9 cellular contexts compared by ENCODE assay signal in the genomic region with DNA sequence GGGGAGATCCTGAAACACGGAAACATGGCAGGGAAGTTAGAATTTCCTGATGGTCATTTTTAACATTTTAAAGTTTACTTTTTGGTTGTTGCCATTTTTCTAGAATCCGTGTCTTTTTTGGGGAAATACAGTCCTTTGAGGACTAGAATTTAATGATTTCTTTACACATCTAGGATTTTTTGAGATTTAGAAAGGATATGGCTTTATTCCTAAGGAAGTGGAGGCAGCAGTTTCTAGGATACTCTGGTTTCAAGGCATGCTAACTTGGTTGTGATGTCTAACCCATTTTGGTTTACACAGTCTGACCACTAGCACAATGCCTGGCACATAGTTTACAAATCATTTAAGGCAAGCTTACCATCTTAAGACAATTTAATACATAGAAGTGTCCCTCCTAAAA. TPM values are rescaled to one million over a fixed set of nuclear protein-coding genes. Genes with fewer than 3 reads are reported as not detected.
DNase-seq lines count a peak whose midpoint lies in the region; ATAC-seq, FAIRE-seq and TF ChIP-seq lines count a peak whose summit lies in the region.
"Had no signal": no experiment of that assay in that cellular context is flagged by ENCODE, and none has a peak within 500 bp of the region (broad histone marks: within the 10 kb centered on the region; RNA-seq: fewer than 3 reads in every experiment).

No MANE protein-coding gene starts in this region.

- CTCF ChIA-PET in activated CD8-positive, alpha-beta memory T cell treated with anti-CD3 and anti-CD28 coated beads, Interleukin-2, amount 10 ng/mL, durations not matched to agents 7 days and 5 days (lab: Charles Lee): interaction anchor here (0.9 kb wide), 1 partner anchor 13 kb away, joined by 3 read pairs; no protein-coding TSS in a partner anchor

- dilution Hi-C loops in keratinocyte (cut with MboI; ENCODE audit: extremely low pct_ligation_motif_present, low sequenced_read_pairs): no loop called here

- no peaks in the 10 kb centered on the region for H3K9me3 Mint-ChIP-seq in activated CD8-positive, alpha-beta memory T cell treated with anti-CD3 and anti-CD28 coated beads, Interleukin-2, amount 10 ng/mL, durations not matched to agents 7 days and 5 days (ENCODE audit: low read depth)
- H3K9me3 Mint-ChIP-seq in activated naive CD8-positive, alpha-beta T cell treated with anti-CD3 and anti-CD28 coated beads, Interleukin-2, amount 10 ng/mL, durations not matched to agents 7 days and 5 days: no peaks in the 10 kb centered on the region

- H3K9me3 ChIP-seq in keratinocyte (ENCODE audit: control insufficient read depth, low read depth, low read length): no peaks in the 10 kb centered on the region
- no peaks in the 10 kb centered on the region for H3K9me3 ChIP-seq in suprapubic skin

- peaks cover 72% of the 10 kb centered on the region for H3K79me2 ChIP-seq in keratinocyte (ENCODE audit: control insufficient read depth, insufficient read depth, low read length)

- WGBS in suprapubic skin: 0% methylated on average over 2 of the region's 2 CpGs

- H3K27me3 Mint-ChIP-seq in activated CD8-positive, alpha-beta memory T cell treated with anti-CD3 and anti-CD28 coated beads, Interleukin-2, amount 10 ng/mL, durations not matched to agents 7 days and 5 days: no peaks in the 10 kb centered on the region
- no peaks in the 10 kb centered on the region for H3K27me3 Mint-ChIP-seq in activated naive CD8-positive, alpha-beta T cell treated with anti-CD3 and anti-CD28 coated beads, Interleukin-2, amount 10 ng/mL, durations not matched to agents 7 days and 5 days

- TF ChIP-seq CTCF in keratinocyte (optimal IDR thresholded peaks at IDR 0.05 in 1 of 3, IDR thresholded peaks at IDR 0.05 in 1 of 3, conservative IDR thresholded peaks at IDR 0.05 in 1 of 3; ENCODE audit: extremely low read depth in 1 of 3, insufficient read depth in 2 of 3, low read length in 3 of 3) (no peak), suprapubic skin (IDR thresholded peaks at IDR 0.05) (no peak)

- peak overlapping the region; percentile 96 for H3K27ac Mint-ChIP-seq in activated CD8-positive, alpha-beta memory T cell treated with anti-CD3 and anti-CD28 coated beads, Interleukin-2, amount 10 ng/mL, durations not matched to agents 7 days and 5 days
- H3K27ac Mint-ChIP-seq in activated naive CD8-positive, alpha-beta T cell treated with anti-CD3 and anti-CD28 coated beads, Interleukin-2, amount 10 ng/mL, durations not matched to agents 7 days and 5 days: peak overlapping the region; percentile 95

- peaks cover 24% of the 10 kb centered on the region for H3K36me3 Mint-ChIP-seq in activated CD8-positive, alpha-beta memory T cell treated with anti-CD3 and anti-CD28 coated beads, Interleukin-2, amount 10 ng/mL, durations not matched to agents 7 days and 5 days
- H3K36me3 Mint-ChIP-seq in activated naive CD8-positive, alpha-beta T cell treated with anti-CD3 and anti-CD28 coated beads, Interleukin-2, amount 10 ng/mL, durations not matched to agents 7 days and 5 days: peaks cover 17% of the 10 kb centered on the region

- no peak for TF ChIP-seq POLR2A in suprapubic skin (IDR thresholded peaks at IDR 0.05)

- no peaks in the 10 kb centered on the region for H3K36me3 ChIP-seq in keratinocyte (ENCODE audit: control insufficient read depth in 2 of 2, extremely low read depth in 1 of 2, insufficient read depth in 2 of 2, low read length in 2 of 2)
- no peaks in the 10 kb centered on the region for H3K36me3 ChIP-seq in suprapubic skin

- peak overlapping the region; percentile 99 for H3K4me2 ChIP-seq in keratinocyte (ENCODE audit: control insufficient read depth, extremely low read depth, insufficient read depth, low read depth, low read length)

- H3K27me3 ChIP-seq in keratinocyte (ENCODE audit: control insufficient read depth, extremely low read depth, insufficient read depth, low read length) (no peaks in the 10 kb centered on the region), suprapubic skin (no peaks in the 10 kb centered on the region)

- H3K27ac ChIP-seq in keratinocyte (ENCODE audit: control insufficient read depth, insufficient read depth, low read length): peak overlapping the region; percentile 81
- H3K27ac ChIP-seq in suprapubic skin: peak overlapping the region; percentile 96

- H3K9ac ChIP-seq in keratinocyte (ENCODE audit: control insufficient read depth, extremely low read depth, insufficient read depth, low read length): peak overlapping the region; percentile 88

- H2AFZ ChIP-seq in keratinocyte (ENCODE audit: control insufficient read depth, low read length): no peak overlapping the region

- H3K9me1 ChIP-seq in keratinocyte (ENCODE audit: control insufficient read depth, extremely low read depth, insufficient read depth, low read length): peaks cover 2% of the 10 kb centered on the region

- TF ChIP-seq EP300 in suprapubic skin (IDR thresholded peaks at IDR 0.05): no peak

- H3K4me3 Mint-ChIP-seq in activated CD8-positive, alpha-beta memory T cell treated with anti-CD3 and anti-CD28 coated beads, Interleukin-2, amount 10 ng/mL, durations not matched to agents 7 days and 5 days: peak overlapping the region; percentile 92
- H3K4me3 Mint-ChIP-seq in activated naive CD8-positive, alpha-beta T cell treated with anti-CD3 and anti-CD28 coated beads, Interleukin-2, amount 10 ng/mL, durations not matched to agents 7 days and 5 days: peak overlapping the region; percentile 92

- no peak for DNase-seq in activated CD8-positive, alpha-beta memory T cell treated with anti-CD3 and anti-CD28 coated beads, Interleukin-2, amount 10 ng/mL, durations not matched to agents 7 days and 5 days
- no peak for DNase-seq in activated CD8-positive, alpha-beta memory T cell treated with anti-CD3 and anti-CD28 coated beads for 24 hours
- DNase-seq in activated naive CD8-positive, alpha-beta T cell treated with anti-CD3 and anti-CD28 coated beads, Interleukin-2, amount 10 ng/mL, durations not matched to agents 7 days and 5 days: no peak
- no peak for DNase-seq in keratinocyte (ENCODE audit: low read depth, low spot score)
- DNase-seq in suprapubic skin (ENCODE audit: low spot score in 2 of 2): no peak
- no peak for DNase-seq in DMS53 (lab: John Stamatoyannopoulos, UW)

- H4K20me1 ChIP-seq in keratinocyte (ENCODE audit: control insufficient read depth, extremely low read depth, insufficient read depth, low read length): no peaks in the 10 kb centered on the region

- POLR2A ChIA-PET in activated naive CD8-positive, alpha-beta T cell treated with anti-CD3 and anti-CD28 coated beads, Interleukin-2, amount 10 ng/mL, durations not matched to agents 7 days and 5 days (lab: Charles Lee): interaction anchor here (0.8 to 1.3 kb wide), 2 partner anchors 16 kb away, joined by 3 read pairs; no protein-coding TSS in a partner anchor

- H3K4me1 ChIP-seq in keratinocyte (ENCODE audit: control insufficient read depth, extremely low read depth, insufficient read depth, low read length): peaks cover 29% of the 10 kb centered on the region
- peaks cover 58% of the 10 kb centered on the region for H3K4me1 ChIP-seq in suprapubic skin

- FAIRE-seq in keratinocyte (lab: Jason Lieb, UNC): no peak
- FAIRE-seq: TTC549 had no signal

- H3K4me3 ChIP-seq in keratinocyte (ENCODE audit: control insufficient read depth in 2 of 3, extremely low read depth in 1 of 3, insufficient read depth in 2 of 3, low read depth in 1 of 3, low read length in 3 of 3): peak overlapping the region; percentile 83 to 90 (median 88)
- H3K4me3 ChIP-seq in suprapubic skin: peak overlapping the region; percentile 85

- no peak for ATAC-seq in activated CD8-positive, alpha-beta memory T cell treated with anti-CD3 and anti-CD28 coated beads, Interleukin-2, amount 10 ng/mL, durations not matched to agents 7 days and 5 days
- ATAC-seq in activated naive CD8-positive, alpha-beta T cell treated with anti-CD3 and anti-CD28 coated beads, Interleukin-2, amount 10 ng/mL, durations not matched to agents 7 days and 5 days (ENCODE audit: low read depth): no peak
- ATAC-seq in GM21825 (IDR thresholded peaks at IDR 0.05; ENCODE audit: unreplicated experiment) (no peak), GM18519 (IDR thresholded peaks at IDR 0.05; ENCODE audit: low FRiP score, unreplicated experiment) (no peak)

- H3K4me1 Mint-ChIP-seq in activated CD8-positive, alpha-beta memory T cell treated with anti-CD3 and anti-CD28 coated beads, Interleukin-2, amount 10 ng/mL, durations not matched to agents 7 days and 5 days: peaks cover 53% of the 10 kb centered on the region
- peaks cover 30% of the 10 kb centered on the region for H3K4me1 Mint-ChIP-seq in activated naive CD8-positive, alpha-beta T cell treated with anti-CD3 and anti-CD28 coated beads, Interleukin-2, amount 10 ng/mL, durations not matched to agents 7 days and 5 days

RNA-seq across cellular contexts. Expression of a gene that starts 1.1 kb away (rescaled TPM):
- total RNA-seq in activated CD8-positive, alpha-beta memory T cell treated with anti-CD3 and anti-CD28 coated beads, Interleukin-2, amount 10 ng/mL, durations not matched to agents 7 days and 5 days: 10 to 100 TPM; 25.9 to 33.1 TPM
- total RNA-seq in activated naive CD8-positive, alpha-beta T cell treated with anti-CD3 and anti-CD28 coated beads, Interleukin-2, amount 10 ng/mL, durations not matched to agents 7 days and 5 days: 10 to 100 TPM; 28.5 to 28.9 TPM
- 9.4 to 11.9 TPM (median 10.9 TPM) in 3 replicates for polyA plus RNA-seq in keratinocyte
- polyA plus RNA-seq in keratinocyte (2011; ENCODE audit: low read depth): 5.2 TPM
- polyA plus RNA-seq in keratinocyte (2011; cell fraction: cytosol; rRNA removed): 7.6 and 10.9 TPM in 2 replicates
- 8.4 and 9.1 TPM in 2 replicates for polyA plus RNA-seq in keratinocyte (2011; cell fraction: nucleus; rRNA removed)
- 7.8 and 7.9 TPM in 2 replicates for polyA plus RNA-seq in keratinocyte (2012; ENCODE audit: low replicate concordance)
- 14.4 to 16.2 TPM (median 16.2 TPM) in 3 replicates for polyA minus RNA-seq in keratinocyte
- polyA minus RNA-seq in keratinocyte (2011; cell fraction: cytosol; rRNA and poly(A)+ RNA removed): 7.1 TPM
- 5.1 and 7.9 TPM in 2 replicates for polyA minus RNA-seq in keratinocyte (2011; cell fraction: nucleus; rRNA and poly(A)+ RNA removed)
- total RNA-seq in suprapubic skin: 10 to 100 TPM in 3 of 4 donors, 1 to 10 TPM in 1; 9.5 to 17.5 (median 13.0) TPM

RNA-seq across cellular contexts. Expression of a gene that starts 59.5 kb away (rescaled TPM):
- 10 to 100 TPM; 19.9 to 21.8 TPM for total RNA-seq in activated CD8-positive, alpha-beta memory T cell treated with anti-CD3 and anti-CD28 coated beads, Interleukin-2, amount 10 ng/mL, durations not matched to agents 7 days and 5 days
- total RNA-seq in activated naive CD8-positive, alpha-beta T cell treated with anti-CD3 and anti-CD28 coated beads, Interleukin-2, amount 10 ng/mL, durations not matched to agents 7 days and 5 days: 10 to 100 TPM; 20.6 to 22.0 TPM
- polyA plus RNA-seq in keratinocyte: 14.0 to 23.1 TPM (median 14.2 TPM) in 3 replicates
- 11.1 TPM for polyA plus RNA-seq in keratinocyte (2011; ENCODE audit: low read depth)
- polyA plus RNA-seq in keratinocyte (2011; cell fraction: cytosol; rRNA removed): 14.8 and 23.7 TPM in 2 replicates
- polyA plus RNA-seq in keratinocyte (2011; cell fraction: nucleus; rRNA removed): 9.6 and 12.6 TPM in 2 replicates
- 15.8 and 19.4 TPM in 2 replicates for polyA plus RNA-seq in keratinocyte (2012; ENCODE audit: low replicate concordance)
- polyA minus RNA-seq in keratinocyte: 3.5 to 18.5 TPM (median 11.7 TPM) in 3 replicates
- polyA minus RNA-seq in keratinocyte (2011; cell fraction: cytosol; rRNA and poly(A)+ RNA removed): 11.9 TPM
- 9.7 and 16.8 TPM in 2 replicates for polyA minus RNA-seq in keratinocyte (2011; cell fraction: nucleus; rRNA and poly(A)+ RNA removed)
- 10 to 100 TPM; 11.7 to 25.7 (median 12.8) TPM for total RNA-seq in suprapubic skin
